Comparison of ENCODE assay signal across 8 cellular contexts in genomic region chr1:51534447-51534846, GRCh38. TPM values are rescaled to one million over a fixed set of nuclear protein-coding genes. Genes with fewer than 3 reads are reported as not detected.
A peak's percentile ranks its signal among the peaks of the same experiment; 100 is the strongest.
DNase-seq lines count a peak whose midpoint lies in the region; ATAC-seq, FAIRE-seq and TF ChIP-seq lines count a peak whose summit lies in the region.

No MANE protein-coding gene starts in this region.

- H2AK5ac ChIP-seq in mesendoderm (ENCODE audit: low read length), result no peak overlapping the region

- POLR2A ChIA-PET in RWPE1 (lab: Yijun Ruan, JAX; ENCODE audit: low non-redundant PET), result no interaction called here

- H2BK120ac ChIP-seq in mesendoderm (ENCODE audit: low read depth, low read length), result no peak overlapping the region

- H3K23ac ChIP-seq in mesendoderm (ENCODE audit: low read length), result no peak overlapping the region

- H4K8ac ChIP-seq in mesendoderm (ENCODE audit: low read depth, low read length), result no peak overlapping the region

- H3K79me2 ChIP-seq in ACC112 (ENCODE audit: control insufficient read depth, insufficient read depth, low read length, unreplicated experiment) (no peaks in the 10 kb centered on the region), mesendoderm (ENCODE audit: control insufficient read depth, insufficient read depth, low read length) (no peaks in the 10 kb centered on the region)

- peak overlapping the region; percentile 93 for H2AFZ ChIP-seq in ACC112 (ENCODE audit: low read length, unreplicated experiment)

- CTCF ChIA-PET in RWPE1 (lab: Yijun Ruan, JAX), result interaction anchor here (0.7 to 1.3 kb wide), 4 partner anchors 9 to 235 kb away, joined by 3 read pairs; no protein-coding TSS in a partner anchor

- H3K9ac ChIP-seq in mesendoderm (ENCODE audit: low read length), result no peak overlapping the region

- peak; percentile 34; the same call in 2 of the 3 replicates for ATAC-seq in SK-N-SH treated with all-trans-retinoic acid at 6 μM for 48 hours
- no peak for ATAC-seq in HG03135 (IDR thresholded peaks at IDR 0.05; ENCODE audit: unreplicated experiment)

- H3K4me1 ChIP-seq in ACC112 (ENCODE audit: control insufficient read depth, insufficient read depth, low read length, unreplicated experiment) (peaks cover 7% of the 10 kb centered on the region), mesendoderm (ENCODE audit: control insufficient read depth, low read depth, low read length) (no peaks in the 10 kb centered on the region)

- H4K5ac ChIP-seq in mesendoderm (ENCODE audit: low read length), result no peak overlapping the region

- no peak for TF ChIP-seq CTCF in RWPE1 (conservative IDR thresholded peaks at IDR 0.05; ENCODE audit: low read depth)

- H3K18ac ChIP-seq in mesendoderm (ENCODE audit: low read length), result no peak overlapping the region

- H3K27ac ChIP-seq in ACC112 (ENCODE audit: low read depth, low read length) (no peak overlapping the region), RWPE1 (no peak overlapping the region), mesendoderm (ENCODE audit: low read depth, low read length) (no peak overlapping the region)

- H3K36me3 ChIP-seq in ACC112 (ENCODE audit: insufficient read depth, low read length) (no peaks in the 10 kb centered on the region), mesendoderm (ENCODE audit: control insufficient read depth, insufficient read depth, low read length) (no peaks in the 10 kb centered on the region)

- DNase-seq in GM19239 (ENCODE audit: insufficient read length, low spot score), result no peak
- peak; percentile 37 for DNase-seq in medulla oblongata (ENCODE audit: extremely low spot score)
- no peak for DNase-seq in stimulated activated CD4-positive, alpha-beta T cell treated with anti-CD3 and anti-CD28 coated beads, Interleukin-2, amount 100 ng/mL, for 24 hours
- DNase-seq in RWPE1 (ENCODE audit: low spot score), result no peak
- no peak for DNase-seq in mesendoderm

- FAIRE-seq in GM19239 (lab: Jason Lieb, UNC), result peak; percentile 91

- no peak overlapping the region for H3K56ac ChIP-seq in mesendoderm (ENCODE audit: low read length)

- WGBS in mesendoderm (ENCODE audit: extremely low coverage, insufficient coverage, low lambda C conversion rate), result no CpG with 5 or more reads among the region's 3 CpGs

- H2BK5ac ChIP-seq in mesendoderm (ENCODE audit: low read length), result no peak overlapping the region

- no peak overlapping the region for H3K4ac ChIP-seq in mesendoderm (ENCODE audit: low read depth, low read length)

- no peak overlapping the region for H3K4me3 ChIP-seq in ACC112 (ENCODE audit: low read depth, low read length)
- no peak overlapping the region for H3K4me3 ChIP-seq in mesendoderm (ENCODE audit: low read length)

- H3K4me2 ChIP-seq in mesendoderm (ENCODE audit: low read length), result no peak overlapping the region

- H3K27me3 ChIP-seq in ACC112 (ENCODE audit: insufficient read depth, low read length) (no peaks in the 10 kb centered on the region), mesendoderm (ENCODE audit: insufficient read depth, low read length, poor library complexity) (no peaks in the 10 kb centered on the region)

- no peaks in the 10 kb centered on the region for H3K79me1 ChIP-seq in mesendoderm (ENCODE audit: low read length)

- no peak overlapping the region for H2BK15ac ChIP-seq in mesendoderm (replicated peaks; ENCODE audit: low read depth)

TF ChIP-seq in SK-N-SH treated with all-trans-retinoic acid at 6 μM for 48 hours, 23 proteins besides CTCF, POLR2A, EP300 and RAD21:
- TF ChIP-seq ZC3H10 (CRISPR knock-in tag; IDR thresholded peaks at IDR 0.05) (no peak), ISL1 (CRISPR knock-in tag; IDR thresholded peaks at IDR 0.05) (no peak), CSDC2 (CRISPR knock-in tag; IDR thresholded peaks at IDR 0.05) (no peak), PATZ1 (CRISPR knock-in tag; IDR thresholded peaks at IDR 0.05; ENCODE audit: borderline replicate concordance) (no peak), ZFP30 (CRISPR knock-in tag; IDR thresholded peaks at IDR 0.05) (no peak), ZFP3 (CRISPR knock-in tag; IDR thresholded peaks at IDR 0.05) (no peak), RARB (CRISPR knock-in tag; IDR thresholded peaks at IDR 0.05) (no peak), ESRRG (CRISPR knock-in tag; IDR thresholded peaks at IDR 0.05) (no peak), TCF4 (CRISPR knock-in tag; IDR thresholded peaks at IDR 0.05; ENCODE audit: borderline replicate concordance) (no peak), ZNF565 (CRISPR knock-in tag; conservative IDR thresholded peaks at IDR 0.05; ENCODE audit: low read depth) (no peak), ARNTL (CRISPR knock-in tag; IDR thresholded peaks at IDR 0.05; ENCODE audit: borderline replicate concordance, low read depth) (no peak), TOX (CRISPR knock-in tag; IDR thresholded peaks at IDR 0.05; ENCODE audit: borderline replicate concordance) (no peak), ZNF70 (CRISPR knock-in tag; IDR thresholded peaks at IDR 0.05) (no peak), GLIS3 (CRISPR knock-in tag; IDR thresholded peaks at IDR 0.05) (no peak), POU6F1 (CRISPR knock-in tag; IDR thresholded peaks at IDR 0.05; ENCODE audit: borderline replicate concordance, low read depth) (no peak), TSHZ2 (CRISPR knock-in tag; IDR thresholded peaks at IDR 0.05) (no peak)

RNA-seq across cellular contexts. Expression of gene EPS15, which starts 15.4 kb away (rescaled TPM):
- 28.0 TPM for polyA plus RNA-seq in mesendoderm (2013, experiment 1 of 2)
- 29.8 TPM for polyA plus RNA-seq in mesendoderm (2013, experiment 2 of 2)
